24 cellular contexts compared by ENCODE assay signal in the genomic region with DNA sequence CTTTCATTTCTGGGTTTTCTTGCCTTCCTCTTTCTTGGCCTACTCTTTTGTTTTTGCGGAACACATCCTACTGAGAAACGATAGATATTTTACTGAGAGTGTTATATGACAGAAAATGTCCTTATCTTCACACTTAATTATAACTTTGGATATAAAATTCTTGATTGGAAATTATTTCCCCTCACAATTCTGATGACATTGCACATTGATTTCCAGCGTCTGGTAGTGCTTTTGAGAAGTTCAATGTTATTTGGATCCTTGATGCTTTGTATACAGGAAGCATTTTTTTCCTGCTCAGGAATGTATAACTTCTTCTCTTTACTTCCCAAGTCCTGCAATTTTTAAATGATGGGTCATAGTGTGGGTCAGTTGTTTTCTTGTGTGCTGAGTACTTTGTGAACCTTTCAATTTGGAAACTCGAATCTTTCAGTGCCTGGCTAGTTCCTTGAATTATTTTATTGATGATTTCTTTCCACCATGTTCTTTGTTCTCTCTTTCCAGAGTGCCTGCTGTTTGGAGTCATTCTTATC.
DNase-seq lines count a peak whose midpoint lies in the region; ATAC-seq and TF ChIP-seq lines count a peak whose summit lies in the region.
"Had no signal": no experiment of that assay in that cellular context is flagged by ENCODE, and none has a peak within 500 bp of the region (broad histone marks: within the 10 kb centered on the region; RNA-seq: fewer than 3 reads in every experiment).

No MANE protein-coding gene starts in this region.

- H2BK15ac ChIP-seq in IMR-90 (ENCODE audit: low read depth, low read length) (no peak overlapping the region), mesenchymal stem cell (ENCODE audit: low read depth, poor library complexity, severe bottlenecking) (no peak overlapping the region)

- CTCF ChIA-PET in SK-N-SH (lab: Yijun Ruan, JAX): no interaction called here
- CTCF ChIA-PET in IMR-90 (lab: Yijun Ruan, JAX): no interaction called here

- H3K18ac ChIP-seq in IMR-90 (ENCODE audit: low read depth, low read length): peak overlapping the region; percentile 96; the same call in 1 of the 2 replicates
- no peak overlapping the region for H3K18ac ChIP-seq in mesenchymal stem cell (ENCODE audit: low read depth in 1 of 2, low read length in 2 of 2)

- H3K4me3 ChIP-seq in SK-N-SH (ENCODE audit: low read depth in 2 of 2, low read length in 1 of 2): no peak overlapping the region
- no peak overlapping the region for H3K4me3 ChIP-seq in IMR-90 (ENCODE audit: insufficient read depth, low read depth, low read length)
- H3K4me3 ChIP-seq in mesenchymal stem cell (ENCODE audit: insufficient read depth in 1 of 2, low read depth in 1 of 2, low read length in 2 of 2): no peak overlapping the region
- H3K4me3 ChIP-seq: Peyer's patch had no signal

- ATAC-seq in SK-N-SH treated with all-trans-retinoic acid at 6 μM for 48 hours (no peak), IMR-90 (ENCODE audit: low read depth) (peak; percentile 86)
- ATAC-seq: CD8-positive, alpha-beta T cell; T-cell had no signal

- dilution Hi-C loops in IMR-90 (cut with HindIII; ENCODE audit: low sequenced_read_pairs, unreplicated experiment): no loop called here

- TF ChIP-seq EP300 in SK-N-SH (IDR thresholded peaks at IDR 0.05; ENCODE audit: borderline replicate concordance in 1 of 2, low read depth in 1 of 2, low read length in 1 of 2): no peak

- no peak for TF ChIP-seq RAD21 in SK-N-SH (IDR thresholded peaks at IDR 0.05; ENCODE audit: low read length)
- TF ChIP-seq RAD21 in IMR-90 (IDR thresholded peaks at IDR 0.05; ENCODE audit: low read length): no peak

- no peaks in the 10 kb centered on the region for H3K9me1 ChIP-seq in IMR-90 (ENCODE audit: insufficient read depth, low read length)

- no peak for TF ChIP-seq POLR2A in IMR-90 (IDR thresholded peaks at IDR 0.05; ENCODE audit: low read depth, low read length)

- intact Hi-C loops in IMR-90 (cut with micrococcal nuclease): loop anchor here (1.0 to 5.0 kb wide), 3 partner anchors 30 to 1925 kb away; no protein-coding TSS in a partner anchor

- TF ChIP-seq CTCF in SK-N-SH (IDR thresholded peaks at IDR 0.05) (no peak), IMR-90 (conservative IDR thresholded peaks at IDR 0.05; ENCODE audit: low read depth, low read length) (no peak)

- H3K79me2 ChIP-seq in SK-N-SH (ENCODE audit: insufficient read depth): no peaks in the 10 kb centered on the region

- H3K9me3 ChIP-seq in SK-N-SH (no peaks in the 10 kb centered on the region), IMR-90 (ENCODE audit: control insufficient read depth, insufficient read depth, low read length) (no peaks in the 10 kb centered on the region), mesenchymal stem cell (ENCODE audit: control insufficient read depth, low read length) (no peaks in the 10 kb centered on the region)
- H3K9me3 ChIP-seq: Caco-2, Peyer's patch had no signal

- H3K9me2 ChIP-seq in SK-N-SH: no peaks in the 10 kb centered on the region

- H4K5ac ChIP-seq in IMR-90 (ENCODE audit: low read depth, low read length): peak overlapping the region; percentile 91; the same call in 1 of the 2 replicates

- peak overlapping the region; percentile 82; the same call in 1 of the 2 replicates for H3K4ac ChIP-seq in IMR-90 (ENCODE audit: low read depth, low read length)
- no peak overlapping the region for H3K4ac ChIP-seq in mesenchymal stem cell (ENCODE audit: low read depth in 1 of 2, low read length in 2 of 2)

- H2BK12ac ChIP-seq in mesenchymal stem cell (ENCODE audit: low read length in 2 of 2): no peak overlapping the region

- DNase-seq in SK-N-SH: no peak
- DNase-seq in IMR-90: peak; percentile 63
- DNase-seq in fibroblast of peridontal ligament (ENCODE audit: extremely low read depth): peak; percentile 65
- peak; percentile 25 for DNase-seq in mesenchymal stem cell
- no peak for DNase-seq in AG20443 (ENCODE audit: low spot score)
- DNase-seq in hypothalamus (lab: John Stamatoyannopoulos, UW): no peak
- no peak for DNase-seq in SKM-1 treated with dmso at 0.1 percent for 144 hours (lab: John Stamatoyannopoulos, UW; ENCODE audit: unreplicated experiment)
- DNase-seq: ACHN; Caco-2; CD8-positive, alpha-beta T cell; DMS79; NCI-H1048; NCI-H1417; NCI-H1694; NCI-H2029 treated with DMSO at 0.1 percent for 48 hours; NCI-H2227 treated with DMSO at 0.1 percent for 48 hours; NCI-H526 treated with DMSO at 0.1 percent for 48 hours; OCI-M1; Peyer's patch; SHP77 treated with DMSO at 0.1 percent for 48 hours; T-cell had no signal

- H3K79me1 ChIP-seq in IMR-90 (ENCODE audit: low read depth in 1 of 2, low read length in 2 of 2) (no peaks in the 10 kb centered on the region), mesenchymal stem cell (replicated peaks; ENCODE audit: low read length, poor library complexity, severe bottlenecking) (no peaks in the 10 kb centered on the region)

- POLR2A ChIA-PET in SK-N-SH (lab: Yijun Ruan, JAX) (no interaction called here), IMR-90 (lab: Charles Lee; ENCODE audit: unreplicated experiment) (no interaction called here)

- in situ Hi-C loops in IMR-90 (cut with MboI; ENCODE audit: low sequenced_read_pairs): no loop called here

- H3K9ac ChIP-seq in SK-N-SH: no peak overlapping the region
- H3K9ac ChIP-seq in IMR-90 (ENCODE audit: low read depth, low read length): no peak overlapping the region
- H3K9ac ChIP-seq in mesenchymal stem cell (ENCODE audit: low read length): no peak overlapping the region

- H4K91ac ChIP-seq in IMR-90 (ENCODE audit: insufficient read depth, low read depth, low read length): peak overlapping the region; percentile 93
- H4K91ac ChIP-seq in mesenchymal stem cell (ENCODE audit: low read length): no peak overlapping the region

- whole genome bisulfite sequencing in SK-N-SH (ENCODE audit: low lambda C conversion rate): 38% methylated on average over 4 of the region's 4 CpGs
- WGBS in IMR-90 (ENCODE audit: extremely low coverage in 2 of 2, insufficient read length in 1 of 2), 2 experiments: no CpG with 5 or more reads among the region's 4 CpGs
- 100% methylated on average over 1 of the region's 4 CpGs for WGBS in mesenchymal stem cell

- H3K23ac ChIP-seq in IMR-90 (ENCODE audit: low read depth, low read length): peak overlapping the region; percentile 41; the same call in 1 of the 2 replicates
- no peak overlapping the region for H3K23ac ChIP-seq in mesenchymal stem cell (ENCODE audit: low read length in 2 of 2)

- H4K8ac ChIP-seq in IMR-90 (ENCODE audit: low read depth in 2 of 2, low read length in 2 of 2) (peak overlapping the region; percentile 86 to 88), mesenchymal stem cell (ENCODE audit: low read length) (no peak overlapping the region)

- no TSS peak for BruUV-seq in IMR-90 (replicated peaks; lab: Mats Ljungman, UMichigan)

- H3K27me3 ChIP-seq in SK-N-SH (ENCODE audit: insufficient read depth): no peaks in the 10 kb centered on the region
- no peaks in the 10 kb centered on the region for H3K27me3 ChIP-seq in IMR-90 (ENCODE audit: control insufficient read depth, insufficient read depth, low read length)
- H3K27me3 ChIP-seq in mesenchymal stem cell (ENCODE audit: control insufficient read depth in 1 of 2, insufficient read depth in 1 of 2, low read length in 2 of 2): no peaks in the 10 kb centered on the region
- H3K27me3 ChIP-seq: Peyer's patch had no signal

- H2AK9ac ChIP-seq in IMR-90 (replicated peaks; ENCODE audit: low read depth, low read length, poor library complexity): no peak overlapping the region

- H3K14ac ChIP-seq in IMR-90 (replicated peaks; ENCODE audit: low read depth, low read length) (no peak overlapping the region), mesenchymal stem cell (ENCODE audit: low read length in 2 of 2) (no peak overlapping the region)

- no peaks in the 10 kb centered on the region for H3F3A ChIP-seq in SK-N-SH (replicated peaks; ENCODE audit: insufficient read depth)

- H4K20me1 ChIP-seq in SK-N-SH (ENCODE audit: insufficient read depth): no peaks in the 10 kb centered on the region
- H4K20me1 ChIP-seq in IMR-90 (ENCODE audit: insufficient read depth, low read length): no peaks in the 10 kb centered on the region

- H3K4me2 ChIP-seq in SK-N-SH (0 out of 2 replicates have a peak overlapping the region, but pooled peaks have one; percentile 5), IMR-90 (ENCODE audit: low read depth, low read length) (no peak overlapping the region), mesenchymal stem cell (ENCODE audit: low read length, poor library complexity, severe bottlenecking) (no peak overlapping the region)

- H3K27ac ChIP-seq in SK-N-SH (ENCODE audit: low read depth in 2 of 2, low read length in 1 of 2) (no peak overlapping the region), IMR-90 (ENCODE audit: insufficient read depth, low read length) (no peak overlapping the region), mesenchymal stem cell (ENCODE audit: low read length, poor library complexity, severe bottlenecking) (no peak overlapping the region)
- H3K27ac ChIP-seq: 22Rv1, C4-2B, Peyer's patch had no signal

- H2BK20ac ChIP-seq in IMR-90 (ENCODE audit: low read depth, low read length): peak overlapping the region; percentile 87

- H2AK5ac ChIP-seq in IMR-90 (ENCODE audit: low read depth, low read length) (no peak overlapping the region), mesenchymal stem cell (ENCODE audit: low read length, severe bottlenecking) (no peak overlapping the region)

- H3K56ac ChIP-seq in IMR-90 (ENCODE audit: extremely low read depth, insufficient read depth, low read length): peak overlapping the region; percentile 20; the same call in 1 of the 2 replicates

- H2AFZ ChIP-seq in SK-N-SH (ENCODE audit: low read depth) (no peak overlapping the region), IMR-90 (replicated peaks; ENCODE audit: low read length, poor library complexity) (no peak overlapping the region), mesenchymal stem cell (ENCODE audit: low read depth, low read length) (no peak overlapping the region)

- H3K4me1 ChIP-seq in SK-N-SH (ENCODE audit: control insufficient read depth in 1 of 2, insufficient read depth in 2 of 2, low read depth in 1 of 2, low read length in 1 of 2): peaks cover 0 to 4% of the 10 kb centered on the region in 2 experiments; a peak in 1 of 4 replicates
- H3K4me1 ChIP-seq in IMR-90 (ENCODE audit: control insufficient read depth, insufficient read depth, low read length): peaks cover 2% of the 10 kb centered on the region; the same call in 1 of the 2 replicates
- H3K4me1 ChIP-seq in mesenchymal stem cell (ENCODE audit: control insufficient read depth, insufficient read depth, low read depth, low read length): peaks cover 3% of the 10 kb centered on the region
- H3K4me1 ChIP-seq: Caco-2, Peyer's patch had no signal

- peak overlapping the region; percentile 89 for H2BK5ac ChIP-seq in IMR-90 (ENCODE audit: low read depth, low read length, poor library complexity, severe bottlenecking)
- no peak overlapping the region for H2BK5ac ChIP-seq in mesenchymal stem cell (ENCODE audit: low read depth, low read length, poor library complexity, severe bottlenecking)

- peak overlapping the region; percentile 98 for H2BK120ac ChIP-seq in IMR-90 (ENCODE audit: low read depth, low read length)
- H2BK120ac ChIP-seq in mesenchymal stem cell (ENCODE audit: low read depth, low read length): no peak overlapping the region

- H3K36me3 ChIP-seq in SK-N-SH (replicated peaks in 1 of 2; ENCODE audit: control insufficient read depth in 1 of 2, insufficient read depth in 2 of 2, low read length in 1 of 2): no peaks in the 10 kb centered on the region
- H3K36me3 ChIP-seq in IMR-90 (ENCODE audit: control insufficient read depth, insufficient read depth, low read length): no peaks in the 10 kb centered on the region
- no peaks in the 10 kb centered on the region for H3K36me3 ChIP-seq in mesenchymal stem cell (ENCODE audit: control insufficient read depth in 1 of 2, insufficient read depth in 2 of 2, low read depth in 1 of 2, low read length in 2 of 2)
- H3K36me3 ChIP-seq: Peyer's patch had no signal

Comparison
In these comparisons a context has a peak if more than half of its experiments do, and no peak if none do; other contexts are left out.
1. DNase-seq: peak in IMR-90 (single experiment), fibroblast of peridontal ligament (single experiment) and mesenchymal stem cell (single experiment); none in SK-N-SH (single experiment), AG20443 (single experiment), hypothalamus (0 of 51) and SKM-1 treated with dmso at 0.1 percent for 144 hours (single experiment).